ENCODE assay signal across 1 cellular context in the genomic region with DNA sequence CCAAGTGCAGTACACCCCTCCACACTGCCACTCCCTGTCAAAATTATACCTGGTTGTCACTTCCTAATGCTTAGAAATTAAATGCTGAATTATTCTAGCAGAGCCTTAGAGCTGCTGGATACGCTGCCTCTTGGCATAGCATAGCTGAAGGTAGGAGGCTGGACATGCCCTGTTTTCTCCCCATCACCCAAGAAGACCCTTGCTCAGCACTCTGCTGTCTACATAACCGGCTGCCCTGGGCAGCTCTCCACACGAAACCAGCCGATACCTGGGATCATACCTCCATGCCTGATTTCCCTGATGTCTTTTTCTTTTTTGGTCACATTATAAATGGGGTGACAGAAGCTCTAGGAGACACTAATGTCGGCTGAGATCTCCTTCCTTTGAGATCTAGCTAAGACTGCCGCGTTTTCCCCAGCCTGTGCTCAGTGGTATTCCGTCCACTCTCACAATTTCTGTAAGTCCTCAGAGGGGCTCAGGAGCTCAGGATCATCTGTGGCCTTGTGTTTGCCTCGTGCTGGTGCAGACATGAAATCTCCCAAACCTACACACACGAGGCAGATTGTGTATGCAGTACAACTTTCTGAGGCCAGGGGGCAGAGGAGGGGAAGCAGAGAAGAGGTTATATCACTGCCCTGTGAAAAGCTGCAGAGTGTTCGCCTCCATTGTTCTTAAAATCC.
TF ChIP-seq lines count a peak whose summit lies in the region.

No MANE protein-coding gene starts in this region.

TF ChIP-seq in K562, 482 proteins besides CTCF, POLR2A, EP300 and RAD21 (continued from another document and continues in another):
- TF ChIP-seq, protein P1, sequence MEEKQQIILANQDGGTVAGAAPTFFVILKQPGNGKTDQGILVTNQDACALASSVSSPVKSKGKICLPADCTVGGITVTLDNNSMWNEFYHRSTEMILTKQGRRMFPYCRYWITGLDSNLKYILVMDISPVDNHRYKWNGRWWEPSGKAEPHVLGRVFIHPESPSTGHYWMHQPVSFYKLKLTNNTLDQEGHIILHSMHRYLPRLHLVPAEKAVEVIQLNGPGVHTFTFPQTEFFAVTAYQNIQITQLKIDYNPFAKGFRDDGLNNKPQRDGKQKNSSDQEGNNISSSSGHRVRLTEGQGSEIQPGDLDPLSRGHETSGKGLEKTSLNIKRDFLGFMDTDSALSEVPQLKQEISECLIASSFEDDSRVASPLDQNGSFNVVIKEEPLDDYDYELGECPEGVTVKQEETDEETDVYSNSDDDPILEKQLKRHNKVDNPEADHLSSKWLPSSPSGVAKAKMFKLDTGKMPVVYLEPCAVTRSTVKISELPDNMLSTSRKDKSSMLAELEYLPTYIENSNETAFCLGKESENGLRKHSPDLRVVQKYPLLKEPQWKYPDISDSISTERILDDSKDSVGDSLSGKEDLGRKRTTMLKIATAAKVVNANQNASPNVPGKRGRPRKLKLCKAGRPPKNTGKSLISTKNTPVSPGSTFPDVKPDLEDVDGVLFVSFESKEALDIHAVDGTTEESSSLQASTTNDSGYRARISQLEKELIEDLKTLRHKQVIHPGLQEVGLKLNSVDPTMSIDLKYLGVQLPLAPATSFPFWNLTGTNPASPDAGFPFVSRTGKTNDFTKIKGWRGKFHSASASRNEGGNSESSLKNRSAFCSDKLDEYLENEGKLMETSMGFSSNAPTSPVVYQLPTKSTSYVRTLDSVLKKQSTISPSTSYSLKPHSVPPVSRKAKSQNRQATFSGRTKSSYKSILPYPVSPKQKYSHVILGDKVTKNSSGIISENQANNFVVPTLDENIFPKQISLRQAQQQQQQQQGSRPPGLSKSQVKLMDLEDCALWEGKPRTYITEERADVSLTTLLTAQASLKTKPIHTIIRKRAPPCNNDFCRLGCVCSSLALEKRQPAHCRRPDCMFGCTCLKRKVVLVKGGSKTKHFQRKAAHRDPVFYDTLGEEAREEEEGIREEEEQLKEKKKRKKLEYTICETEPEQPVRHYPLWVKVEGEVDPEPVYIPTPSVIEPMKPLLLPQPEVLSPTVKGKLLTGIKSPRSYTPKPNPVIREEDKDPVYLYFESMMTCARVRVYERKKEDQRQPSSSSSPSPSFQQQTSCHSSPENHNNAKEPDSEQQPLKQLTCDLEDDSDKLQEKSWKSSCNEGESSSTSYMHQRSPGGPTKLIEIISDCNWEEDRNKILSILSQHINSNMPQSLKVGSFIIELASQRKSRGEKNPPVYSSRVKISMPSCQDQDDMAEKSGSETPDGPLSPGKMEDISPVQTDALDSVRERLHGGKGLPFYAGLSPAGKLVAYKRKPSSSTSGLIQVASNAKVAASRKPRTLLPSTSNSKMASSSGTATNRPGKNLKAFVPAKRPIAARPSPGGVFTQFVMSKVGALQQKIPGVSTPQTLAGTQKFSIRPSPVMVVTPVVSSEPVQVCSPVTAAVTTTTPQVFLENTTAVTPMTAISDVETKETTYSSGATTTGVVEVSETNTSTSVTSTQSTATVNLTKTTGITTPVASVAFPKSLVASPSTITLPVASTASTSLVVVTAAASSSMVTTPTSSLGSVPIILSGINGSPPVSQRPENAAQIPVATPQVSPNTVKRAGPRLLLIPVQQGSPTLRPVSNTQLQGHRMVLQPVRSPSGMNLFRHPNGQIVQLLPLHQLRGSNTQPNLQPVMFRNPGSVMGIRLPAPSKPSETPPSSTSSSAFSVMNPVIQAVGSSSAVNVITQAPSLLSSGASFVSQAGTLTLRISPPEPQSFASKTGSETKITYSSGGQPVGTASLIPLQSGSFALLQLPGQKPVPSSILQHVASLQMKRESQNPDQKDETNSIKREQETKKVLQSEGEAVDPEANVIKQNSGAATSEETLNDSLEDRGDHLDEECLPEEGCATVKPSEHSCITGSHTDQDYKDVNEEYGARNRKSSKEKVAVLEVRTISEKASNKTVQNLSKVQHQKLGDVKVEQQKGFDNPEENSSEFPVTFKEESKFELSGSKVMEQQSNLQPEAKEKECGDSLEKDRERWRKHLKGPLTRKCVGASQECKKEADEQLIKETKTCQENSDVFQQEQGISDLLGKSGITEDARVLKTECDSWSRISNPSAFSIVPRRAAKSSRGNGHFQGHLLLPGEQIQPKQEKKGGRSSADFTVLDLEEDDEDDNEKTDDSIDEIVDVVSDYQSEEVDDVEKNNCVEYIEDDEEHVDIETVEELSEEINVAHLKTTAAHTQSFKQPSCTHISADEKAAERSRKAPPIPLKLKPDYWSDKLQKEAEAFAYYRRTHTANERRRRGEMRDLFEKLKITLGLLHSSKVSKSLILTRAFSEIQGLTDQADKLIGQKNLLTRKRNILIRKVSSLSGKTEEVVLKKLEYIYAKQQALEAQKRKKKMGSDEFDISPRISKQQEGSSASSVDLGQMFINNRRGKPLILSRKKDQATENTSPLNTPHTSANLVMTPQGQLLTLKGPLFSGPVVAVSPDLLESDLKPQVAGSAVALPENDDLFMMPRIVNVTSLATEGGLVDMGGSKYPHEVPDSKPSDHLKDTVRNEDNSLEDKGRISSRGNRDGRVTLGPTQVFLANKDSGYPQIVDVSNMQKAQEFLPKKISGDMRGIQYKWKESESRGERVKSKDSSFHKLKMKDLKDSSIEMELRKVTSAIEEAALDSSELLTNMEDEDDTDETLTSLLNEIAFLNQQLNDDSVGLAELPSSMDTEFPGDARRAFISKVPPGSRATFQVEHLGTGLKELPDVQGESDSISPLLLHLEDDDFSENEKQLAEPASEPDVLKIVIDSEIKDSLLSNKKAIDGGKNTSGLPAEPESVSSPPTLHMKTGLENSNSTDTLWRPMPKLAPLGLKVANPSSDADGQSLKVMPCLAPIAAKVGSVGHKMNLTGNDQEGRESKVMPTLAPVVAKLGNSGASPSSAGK (IDR thresholded peaks at IDR 0.05) = peak; percentile 97
- TF ChIP-seq SMAD4 (CRISPR knock-in tag; conservative IDR thresholded peaks at IDR 0.05) (peak; percentile 55; the same call in 1 of the 2 replicates), MEIS2 (IDR thresholded peaks at IDR 0.05; ENCODE audit: partially characterized antibody) (no peak), ZNF766 (CRISPR knock-in tag; conservative IDR thresholded peaks at IDR 0.05) (0 out of 2 replicates have a peak, but pooled peaks have one; percentile 14), NR2C1 (IDR thresholded peaks at IDR 0.05) (no peak), NR2C1 (tag; IDR thresholded peaks at IDR 0.05) (no peak), KDM1A (IDR thresholded peaks at IDR 0.05) (no peak), PML (IDR thresholded peaks at IDR 0.05; ENCODE audit: low read length) (no peak), TCF7L2 (IDR thresholded peaks at IDR 0.05; ENCODE audit: low read depth, low read length) (no peak), TBP (optimal IDR thresholded peaks at IDR 0.05; ENCODE audit: low read depth, low read length) (no peak), ZNF41 (CRISPR knock-in tag; conservative IDR thresholded peaks at IDR 0.05) (no peak), OTX1 (CRISPR knock-in tag; IDR thresholded peaks at IDR 0.05) (no peak), CHD4 (IDR thresholded peaks at IDR 0.05; ENCODE audit: insufficient read depth, insufficient replicate concordance, low read depth, low read length, poor library complexity, severe bottlenecking) (no peak), PHB2 (IDR thresholded peaks at IDR 0.05; ENCODE audit: low read depth) (no peak), KAT7 (CRISPR knock-in tag; IDR thresholded peaks at IDR 0.05; ENCODE audit: borderline replicate concordance) (no peak), CBX5 (IDR thresholded peaks at IDR 0.05; ENCODE audit: borderline replicate concordance, low read depth) (no peak), BDP1 (IDR thresholded peaks at IDR 0.05; ENCODE audit: insufficient read depth, insufficient read length) (no peak), ZFP1 (CRISPR knock-in tag; IDR thresholded peaks at IDR 0.05) (no peak), CBX3 (IDR thresholded peaks at IDR 0.05; ENCODE audit: borderline replicate concordance in 1 of 2, low read length in 2 of 2) (peak in 1 of 2 experiments; percentile 58; a peak in 1 of 3 replicates), TRIM28 (IDR thresholded peaks at IDR 0.05) (no peak), GABPB2 (CRISPR knock-in tag; conservative IDR thresholded peaks at IDR 0.05) (no peak), YBX1 (IDR thresholded peaks at IDR 0.05) (no peak), PCBP1 (IDR thresholded peaks at IDR 0.05; ENCODE audit: low read depth, low read length, poor library complexity, severe bottlenecking) (no peak), RCOR1 (IDR thresholded peaks at IDR 0.05; ENCODE audit: borderline replicate concordance in 1 of 2, low read depth in 2 of 2, low read length in 2 of 2) (0 out of 4 replicates have a peak, but pooled peaks of 1 of the 2 experiments have one; percentile 35), ELF4 (CRISPR knock-in tag; IDR thresholded peaks at IDR 0.05) (no peak), BCL6 (CRISPR knock-in tag; IDR thresholded peaks at IDR 0.05) (no peak), SMARCE1 (IDR thresholded peaks at IDR 0.05) (no peak)
- TF ChIP-seq, protein P2, sequence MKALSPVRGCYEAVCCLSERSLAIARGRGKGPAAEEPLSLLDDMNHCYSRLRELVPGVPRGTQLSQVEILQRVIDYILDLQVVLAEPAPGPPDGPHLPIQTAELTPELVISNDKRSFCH (CRISPR knock-in tag; IDR thresholded peaks at IDR 0.05) = no peak
- TF ChIP-seq, protein P2 (tag; IDR thresholded peaks at IDR 0.05) = peak; percentile 77
- TF ChIP-seq, protein P3, sequence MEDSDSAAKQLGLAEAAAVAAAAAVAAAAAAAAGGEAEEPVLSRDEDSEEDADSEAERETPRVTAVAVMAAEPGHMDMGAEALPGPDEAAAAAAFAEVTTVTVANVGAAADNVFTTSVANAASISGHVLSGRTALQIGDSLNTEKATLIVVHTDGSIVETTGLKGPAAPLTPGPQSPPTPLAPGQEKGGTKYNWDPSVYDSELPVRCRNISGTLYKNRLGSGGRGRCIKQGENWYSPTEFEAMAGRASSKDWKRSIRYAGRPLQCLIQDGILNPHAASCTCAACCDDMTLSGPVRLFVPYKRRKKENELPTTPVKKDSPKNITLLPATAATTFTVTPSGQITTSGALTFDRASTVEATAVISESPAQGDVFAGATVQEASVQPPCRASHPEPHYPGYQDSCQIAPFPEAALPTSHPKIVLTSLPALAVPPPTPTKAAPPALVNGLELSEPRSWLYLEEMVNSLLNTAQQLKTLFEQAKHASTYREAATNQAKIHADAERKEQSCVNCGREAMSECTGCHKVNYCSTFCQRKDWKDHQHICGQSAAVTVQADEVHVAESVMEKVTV (CRISPR knock-in tag; IDR thresholded peaks at IDR 0.05) = peak; percentile 49; the same call in 1 of the 2 replicates
- TF ChIP-seq, protein P4, sequence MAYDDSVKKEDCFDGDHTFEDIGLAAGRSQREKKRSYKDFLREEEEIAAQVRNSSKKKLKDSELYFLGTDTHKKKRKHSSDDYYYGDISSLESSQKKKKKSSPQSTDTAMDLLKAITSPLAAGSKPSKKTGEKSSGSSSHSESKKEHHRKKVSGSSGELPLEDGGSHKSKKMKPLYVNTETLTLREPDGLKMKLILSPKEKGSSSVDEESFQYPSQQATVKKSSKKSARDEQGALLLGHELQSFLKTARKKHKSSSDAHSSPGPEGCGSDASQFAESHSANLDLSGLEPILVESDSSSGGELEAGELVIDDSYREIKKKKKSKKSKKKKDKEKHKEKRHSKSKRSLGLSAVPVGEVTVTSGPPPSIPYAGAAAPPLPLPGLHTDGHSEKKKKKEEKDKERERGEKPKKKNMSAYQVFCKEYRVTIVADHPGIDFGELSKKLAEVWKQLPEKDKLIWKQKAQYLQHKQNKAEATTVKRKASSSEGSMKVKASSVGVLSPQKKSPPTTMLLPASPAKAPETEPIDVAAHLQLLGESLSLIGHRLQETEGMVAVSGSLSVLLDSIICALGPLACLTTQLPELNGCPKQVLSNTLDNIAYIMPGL (CRISPR knock-in tag; IDR thresholded peaks at IDR 0.05) = no peak
- TF ChIP-seq, protein P5, sequence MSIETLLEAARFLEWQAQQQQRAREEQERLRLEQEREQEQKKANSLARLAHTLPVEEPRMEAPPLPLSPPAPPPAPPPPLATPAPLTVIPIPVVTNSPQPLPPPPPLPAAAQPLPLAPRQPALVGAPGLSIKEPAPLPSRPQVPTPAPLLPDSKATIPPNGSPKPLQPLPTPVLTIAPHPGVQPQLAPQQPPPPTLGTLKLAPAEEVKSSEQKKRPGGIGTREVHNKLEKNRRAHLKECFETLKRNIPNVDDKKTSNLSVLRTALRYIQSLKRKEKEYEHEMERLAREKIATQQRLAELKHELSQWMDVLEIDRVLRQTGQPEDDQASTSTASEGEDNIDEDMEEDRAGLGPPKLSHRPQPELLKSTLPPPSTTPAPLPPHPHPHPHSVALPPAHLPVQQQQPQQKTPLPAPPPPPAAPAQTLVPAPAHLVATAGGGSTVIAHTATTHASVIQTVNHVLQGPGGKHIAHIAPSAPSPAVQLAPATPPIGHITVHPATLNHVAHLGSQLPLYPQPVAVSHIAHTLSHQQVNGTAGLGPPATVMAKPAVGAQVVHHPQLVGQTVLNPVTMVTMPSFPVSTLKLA (conservative IDR thresholded peaks at IDR 0.05) = peak in 1 of 2 experiments; percentile 46; a peak in 2 of 4 replicates
- TF ChIP-seq, protein P6, sequence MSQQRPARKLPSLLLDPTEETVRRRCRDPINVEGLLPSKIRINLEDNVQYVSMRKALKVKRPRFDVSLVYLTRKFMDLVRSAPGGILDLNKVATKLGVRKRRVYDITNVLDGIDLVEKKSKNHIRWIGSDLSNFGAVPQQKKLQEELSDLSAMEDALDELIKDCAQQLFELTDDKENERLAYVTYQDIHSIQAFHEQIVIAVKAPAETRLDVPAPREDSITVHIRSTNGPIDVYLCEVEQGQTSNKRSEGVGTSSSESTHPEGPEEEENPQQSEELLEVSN (IDR thresholded peaks at IDR 0.05; ENCODE audit: borderline replicate concordance in 1 of 2, extremely low read depth in 1 of 2, insufficient read depth in 1 of 2, insufficient read length in 1 of 2, low read depth in 1 of 2, low read length in 1 of 2, poor library complexity in 1 of 2, severe bottlenecking in 1 of 2) = peak; percentile 72 to 84
- TF ChIP-seq, protein P7, sequence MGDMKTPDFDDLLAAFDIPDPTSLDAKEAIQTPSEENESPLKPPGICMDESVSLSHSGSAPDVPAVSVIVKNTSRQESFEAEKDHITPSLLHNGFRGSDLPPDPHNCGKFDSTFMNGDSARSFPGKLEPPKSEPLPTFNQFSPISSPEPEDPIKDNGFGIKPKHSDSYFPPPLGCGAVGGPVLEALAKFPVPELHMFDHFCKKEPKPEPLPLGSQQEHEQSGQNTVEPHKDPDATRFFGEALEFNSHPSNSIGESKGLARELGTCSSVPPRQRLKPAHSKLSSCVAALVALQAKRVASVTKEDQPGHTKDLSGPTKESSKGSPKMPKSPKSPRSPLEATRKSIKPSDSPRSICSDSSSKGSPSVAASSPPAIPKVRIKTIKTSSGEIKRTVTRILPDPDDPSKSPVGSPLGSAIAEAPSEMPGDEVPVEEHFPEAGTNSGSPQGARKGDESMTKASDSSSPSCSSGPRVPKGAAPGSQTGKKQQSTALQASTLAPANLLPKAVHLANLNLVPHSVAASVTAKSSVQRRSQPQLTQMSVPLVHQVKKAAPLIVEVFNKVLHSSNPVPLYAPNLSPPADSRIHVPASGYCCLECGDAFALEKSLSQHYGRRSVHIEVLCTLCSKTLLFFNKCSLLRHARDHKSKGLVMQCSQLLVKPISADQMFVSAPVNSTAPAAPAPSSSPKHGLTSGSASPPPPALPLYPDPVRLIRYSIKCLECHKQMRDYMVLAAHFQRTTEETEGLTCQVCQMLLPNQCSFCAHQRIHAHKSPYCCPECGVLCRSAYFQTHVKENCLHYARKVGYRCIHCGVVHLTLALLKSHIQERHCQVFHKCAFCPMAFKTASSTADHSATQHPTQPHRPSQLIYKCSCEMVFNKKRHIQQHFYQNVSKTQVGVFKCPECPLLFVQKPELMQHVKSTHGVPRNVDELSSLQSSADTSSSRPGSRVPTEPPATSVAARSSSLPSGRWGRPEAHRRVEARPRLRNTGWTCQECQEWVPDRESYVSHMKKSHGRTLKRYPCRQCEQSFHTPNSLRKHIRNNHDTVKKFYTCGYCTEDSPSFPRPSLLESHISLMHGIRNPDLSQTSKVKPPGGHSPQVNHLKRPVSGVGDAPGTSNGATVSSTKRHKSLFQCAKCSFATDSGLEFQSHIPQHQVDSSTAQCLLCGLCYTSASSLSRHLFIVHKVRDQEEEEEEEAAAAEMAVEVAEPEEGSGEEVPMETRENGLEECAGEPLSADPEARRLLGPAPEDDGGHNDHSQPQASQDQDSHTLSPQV (IDR thresholded peaks at IDR 0.05) = peak; percentile 65; the same call in 1 of the 2 replicates
